In the genomic region with DNA sequence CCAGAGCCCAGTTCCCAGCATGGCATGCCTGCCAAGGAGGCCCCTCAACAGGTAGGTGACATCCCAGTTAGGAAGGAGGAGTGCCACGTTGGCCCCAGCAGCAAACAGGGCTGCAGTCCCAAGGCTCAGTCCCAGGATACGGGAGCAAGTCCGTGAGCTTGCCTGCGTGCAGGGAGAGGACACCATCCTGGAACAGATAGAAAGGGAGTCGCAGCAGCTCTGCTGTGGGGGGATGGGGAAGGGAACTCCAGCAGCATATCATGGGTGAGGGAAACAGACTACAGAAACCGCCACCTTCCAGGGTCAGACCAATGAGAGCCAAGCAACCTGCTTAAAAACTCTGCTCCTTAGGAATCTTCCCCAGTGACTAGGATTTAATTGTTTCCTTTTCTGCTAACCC, we compare ENCODE assay signal across 2 cellular contexts.
TF ChIP-seq lines count a peak whose summit lies in the region.

No MANE protein-coding gene starts in this region.

TF ChIP-seq in SK-N-SH treated with all-trans-retinoic acid at 6 μM for 48 hours, 23 proteins besides CTCF, POLR2A, EP300 and RAD21 (continued from another document):
- TF ChIP-seq, protein P1, sequence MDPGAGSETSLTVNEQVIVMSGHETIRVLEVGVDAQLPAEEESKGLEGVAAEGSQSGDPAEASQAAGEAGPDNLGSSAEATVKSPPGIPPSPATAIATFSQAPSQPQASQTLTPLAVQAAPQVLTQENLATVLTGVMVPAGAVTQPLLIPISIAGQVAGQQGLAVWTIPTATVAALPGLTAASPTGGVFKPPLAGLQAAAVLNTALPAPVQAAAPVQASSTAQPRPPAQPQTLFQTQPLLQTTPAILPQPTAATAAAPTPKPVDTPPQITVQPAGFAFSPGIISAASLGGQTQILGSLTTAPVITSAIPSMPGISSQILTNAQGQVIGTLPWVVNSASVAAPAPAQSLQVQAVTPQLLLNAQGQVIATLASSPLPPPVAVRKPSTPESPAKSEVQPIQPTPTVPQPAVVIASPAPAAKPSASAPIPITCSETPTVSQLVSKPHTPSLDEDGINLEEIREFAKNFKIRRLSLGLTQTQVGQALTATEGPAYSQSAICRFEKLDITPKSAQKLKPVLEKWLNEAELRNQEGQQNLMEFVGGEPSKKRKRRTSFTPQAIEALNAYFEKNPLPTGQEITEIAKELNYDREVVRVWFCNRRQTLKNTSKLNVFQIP (CRISPR knock-in tag; IDR thresholded peaks at IDR 0.05; ENCODE audit: borderline replicate concordance, low read depth): no peak
- no peak for TF ChIP-seq ZC3H10 (CRISPR knock-in tag; IDR thresholded peaks at IDR 0.05)
- TF ChIP-seq SNAI2 (CRISPR knock-in tag; IDR thresholded peaks at IDR 0.05): no peak
- TF ChIP-seq ZFP30 (CRISPR knock-in tag; IDR thresholded peaks at IDR 0.05): no peak
- TF ChIP-seq ARNTL (CRISPR knock-in tag; IDR thresholded peaks at IDR 0.05; ENCODE audit: borderline replicate concordance, low read depth): no peak
- TF ChIP-seq TOX (CRISPR knock-in tag; IDR thresholded peaks at IDR 0.05; ENCODE audit: borderline replicate concordance): no peak
- TF ChIP-seq, protein P2, sequence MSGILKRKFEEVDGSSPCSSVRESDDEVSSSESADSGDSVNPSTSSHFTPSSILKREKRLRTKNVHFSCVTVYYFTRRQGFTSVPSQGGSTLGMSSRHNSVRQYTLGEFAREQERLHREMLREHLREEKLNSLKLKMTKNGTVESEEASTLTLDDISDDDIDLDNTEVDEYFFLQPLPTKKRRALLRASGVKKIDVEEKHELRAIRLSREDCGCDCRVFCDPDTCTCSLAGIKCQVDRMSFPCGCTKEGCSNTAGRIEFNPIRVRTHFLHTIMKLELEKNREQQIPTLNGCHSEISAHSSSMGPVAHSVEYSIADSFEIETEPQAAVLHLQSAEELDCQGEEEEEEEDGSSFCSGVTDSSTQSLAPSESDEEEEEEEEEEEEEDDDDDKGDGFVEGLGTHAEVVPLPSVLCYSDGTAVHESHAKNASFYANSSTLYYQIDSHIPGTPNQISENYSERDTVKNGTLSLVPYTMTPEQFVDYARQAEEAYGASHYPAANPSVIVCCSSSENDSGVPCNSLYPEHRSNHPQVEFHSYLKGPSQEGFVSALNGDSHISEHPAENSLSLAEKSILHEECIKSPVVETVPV (CRISPR knock-in tag; IDR thresholded peaks at IDR 0.05): no peak
- TF ChIP-seq BACH2 (CRISPR knock-in tag; IDR thresholded peaks at IDR 0.05; ENCODE audit: borderline replicate concordance): no peak
- TF ChIP-seq, protein P3, sequence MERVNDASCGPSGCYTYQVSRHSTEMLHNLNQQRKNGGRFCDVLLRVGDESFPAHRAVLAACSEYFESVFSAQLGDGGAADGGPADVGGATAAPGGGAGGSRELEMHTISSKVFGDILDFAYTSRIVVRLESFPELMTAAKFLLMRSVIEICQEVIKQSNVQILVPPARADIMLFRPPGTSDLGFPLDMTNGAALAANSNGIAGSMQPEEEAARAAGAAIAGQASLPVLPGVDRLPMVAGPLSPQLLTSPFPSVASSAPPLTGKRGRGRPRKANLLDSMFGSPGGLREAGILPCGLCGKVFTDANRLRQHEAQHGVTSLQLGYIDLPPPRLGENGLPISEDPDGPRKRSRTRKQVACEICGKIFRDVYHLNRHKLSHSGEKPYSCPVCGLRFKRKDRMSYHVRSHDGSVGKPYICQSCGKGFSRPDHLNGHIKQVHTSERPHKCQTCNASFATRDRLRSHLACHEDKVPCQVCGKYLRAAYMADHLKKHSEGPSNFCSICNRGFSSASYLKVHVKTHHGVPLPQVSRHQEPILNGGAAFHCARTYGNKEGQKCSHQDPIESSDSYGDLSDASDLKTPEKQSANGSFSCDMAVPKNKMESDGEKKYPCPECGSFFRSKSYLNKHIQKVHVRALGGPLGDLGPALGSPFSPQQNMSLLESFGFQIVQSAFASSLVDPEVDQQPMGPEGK (CRISPR knock-in tag; IDR thresholded peaks at IDR 0.05; ENCODE audit: borderline replicate concordance): no peak

TF ChIP-seq in SK-N-SH, 30 proteins besides CTCF, POLR2A, EP300 and RAD21 (continued from another document):
- TF ChIP-seq SIN3A (IDR thresholded peaks at IDR 0.05; ENCODE audit: borderline replicate concordance, low read depth, low read length) (no peak), RXRA (IDR thresholded peaks at IDR 0.05; ENCODE audit: borderline replicate concordance, low read depth) (no peak), GATA2 (CRISPR knock-in tag; IDR thresholded peaks at IDR 0.05) (no peak), POLR2AphosphoS5 (IDR thresholded peaks at IDR 0.05; ENCODE audit: low read depth, low read length) (no peak), NFIC (IDR thresholded peaks at IDR 0.05; ENCODE audit: borderline replicate concordance) (no peak), MXI1 (IDR thresholded peaks at IDR 0.05; ENCODE audit: low read depth, low read length) (no peak), JUND (IDR thresholded peaks at IDR 0.05) (no peak), FOXJ3 (CRISPR knock-in tag; IDR thresholded peaks at IDR 0.05) (no peak), SMC3 (IDR thresholded peaks at IDR 0.05; ENCODE audit: low read depth, low read length) (no peak), ELF1 (IDR thresholded peaks at IDR 0.05) (no peak)
- TF ChIP-seq, protein P4, sequence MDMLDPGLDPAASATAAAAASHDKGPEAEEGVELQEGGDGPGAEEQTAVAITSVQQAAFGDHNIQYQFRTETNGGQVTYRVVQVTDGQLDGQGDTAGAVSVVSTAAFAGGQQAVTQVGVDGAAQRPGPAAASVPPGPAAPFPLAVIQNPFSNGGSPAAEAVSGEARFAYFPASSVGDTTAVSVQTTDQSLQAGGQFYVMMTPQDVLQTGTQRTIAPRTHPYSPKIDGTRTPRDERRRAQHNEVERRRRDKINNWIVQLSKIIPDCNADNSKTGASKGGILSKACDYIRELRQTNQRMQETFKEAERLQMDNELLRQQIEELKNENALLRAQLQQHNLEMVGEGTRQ (IDR thresholded peaks at IDR 0.05; ENCODE audit: borderline replicate concordance, low read depth, low read length): no peak
- TF ChIP-seq, protein P5, sequence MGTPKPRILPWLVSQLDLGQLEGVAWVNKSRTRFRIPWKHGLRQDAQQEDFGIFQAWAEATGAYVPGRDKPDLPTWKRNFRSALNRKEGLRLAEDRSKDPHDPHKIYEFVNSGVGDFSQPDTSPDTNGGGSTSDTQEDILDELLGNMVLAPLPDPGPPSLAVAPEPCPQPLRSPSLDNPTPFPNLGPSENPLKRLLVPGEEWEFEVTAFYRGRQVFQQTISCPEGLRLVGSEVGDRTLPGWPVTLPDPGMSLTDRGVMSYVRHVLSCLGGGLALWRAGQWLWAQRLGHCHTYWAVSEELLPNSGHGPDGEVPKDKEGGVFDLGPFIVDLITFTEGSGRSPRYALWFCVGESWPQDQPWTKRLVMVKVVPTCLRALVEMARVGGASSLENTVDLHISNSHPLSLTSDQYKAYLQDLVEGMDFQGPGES (IDR thresholded peaks at IDR 0.05; ENCODE audit: low read depth, low read length): no peak
- TF ChIP-seq, protein P6, sequence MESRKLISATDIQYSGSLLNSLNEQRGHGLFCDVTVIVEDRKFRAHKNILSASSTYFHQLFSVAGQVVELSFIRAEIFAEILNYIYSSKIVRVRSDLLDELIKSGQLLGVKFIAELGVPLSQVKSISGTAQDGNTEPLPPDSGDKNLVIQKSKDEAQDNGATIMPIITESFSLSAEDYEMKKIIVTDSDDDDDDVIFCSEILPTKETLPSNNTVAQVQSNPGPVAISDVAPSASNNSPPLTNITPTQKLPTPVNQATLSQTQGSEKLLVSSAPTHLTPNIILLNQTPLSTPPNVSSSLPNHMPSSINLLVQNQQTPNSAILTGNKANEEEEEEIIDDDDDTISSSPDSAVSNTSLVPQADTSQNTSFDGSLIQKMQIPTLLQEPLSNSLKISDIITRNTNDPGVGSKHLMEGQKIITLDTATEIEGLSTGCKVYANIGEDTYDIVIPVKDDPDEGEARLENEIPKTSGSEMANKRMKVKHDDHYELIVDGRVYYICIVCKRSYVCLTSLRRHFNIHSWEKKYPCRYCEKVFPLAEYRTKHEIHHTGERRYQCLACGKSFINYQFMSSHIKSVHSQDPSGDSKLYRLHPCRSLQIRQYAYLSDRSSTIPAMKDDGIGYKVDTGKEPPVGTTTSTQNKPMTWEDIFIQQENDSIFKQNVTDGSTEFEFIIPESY (IDR thresholded peaks at IDR 0.05; ENCODE audit: borderline replicate concordance, low read depth): no peak
